Comparison of ENCODE assay signal across 14 cellular contexts in genomic region chr4:25743971-25744370, GRCh38.
DNase-seq lines count a peak whose midpoint lies in the region; ATAC-seq and TF ChIP-seq lines count a peak whose summit lies in the region.
"Had no signal": no experiment of that assay in that cellular context is flagged by ENCODE, and none has a peak within 500 bp of the region (broad histone marks: within the 10 kb centered on the region; RNA-seq: fewer than 3 reads in every experiment).

No MANE protein-coding gene starts in this region.

- peak overlapping the region in 2 of 3 donors; percentile 18 to 84 for H3K27ac Mint-ChIP-seq in IgD-negative memory B cell
- H3K27ac Mint-ChIP-seq in memory B cell = peak overlapping the region; percentile 20
- peak overlapping the region; percentile 59 for H3K27ac Mint-ChIP-seq in stimulated activated naive B cell treated with anti-CD40 and anti-IgM and Interleukin-4, amounts not matched to agents 10 μg/mL and 1 μg/mL and 100 μg/mL, for 72 hours
- H3K27ac Mint-ChIP-seq in activated CD4-positive, alpha-beta memory T cell treated with anti-CD3 and anti-CD28 coated beads, Interleukin-2, amount 10 ng/mL, durations not matched to agents 7 days and 5 days = no peak overlapping the region
- H3K27ac Mint-ChIP-seq: CD14-positive monocyte; CD8-positive, alpha-beta T cell had no signal

- TF ChIP-seq CTCF in esophagus squamous epithelium (IDR thresholded peaks at IDR 0.05) = no peak

- POLR2A ChIA-PET in activated CD4-positive, alpha-beta memory T cell treated with anti-CD3 and anti-CD28 coated beads, Interleukin-2, amount 10 ng/mL, durations not matched to agents 7 days and 5 days (lab: Charles Lee) = no interaction called here

- DNase-seq in EH (ENCODE audit: low read depth) (peak; percentile 7), memory B cell (ENCODE audit: low spot score in 2 of 2) (no peak), esophagus squamous epithelium (lab: John Stamatoyannopoulos, UW) (no peak)
- DNase-seq in stimulated activated naive B cell treated with anti-CD40 and anti-IgM and Interleukin-4, amounts not matched to agents 10 μg/mL and 1 μg/mL and 100 μg/mL, for 72 hours = no peak
- DNase-seq in activated CD4-positive, alpha-beta memory T cell treated with anti-CD3 and anti-CD28 coated beads, Interleukin-2, amount 10 ng/mL, durations not matched to agents 7 days and 5 days = no peak
- DNase-seq: CD8-positive, alpha-beta T cell; COR-L47; DMS53; IMR-90 had no signal

- H3K4me1 ChIP-seq in esophagus squamous epithelium = no peaks in the 10 kb centered on the region
- H3K4me1 ChIP-seq: A549 had no signal

- peaks cover 0 to 2% (median 0%) of the 10 kb centered on the region in 3 donors for H3K9me3 Mint-ChIP-seq in IgD-negative memory B cell
- no peaks in the 10 kb centered on the region for H3K9me3 Mint-ChIP-seq in memory B cell
- H3K9me3 Mint-ChIP-seq in stimulated activated naive B cell treated with anti-CD40 and anti-IgM and Interleukin-4, amounts not matched to agents 10 μg/mL and 1 μg/mL and 100 μg/mL, for 72 hours = no peaks in the 10 kb centered on the region
- H3K9me3 Mint-ChIP-seq in activated CD4-positive, alpha-beta memory T cell treated with anti-CD3 and anti-CD28 coated beads, Interleukin-2, amount 10 ng/mL, durations not matched to agents 7 days and 5 days = no peaks in the 10 kb centered on the region
- H3K9me3 Mint-ChIP-seq: CD8-positive, alpha-beta T cell had no signal

- H3K4me1 Mint-ChIP-seq in IgD-negative memory B cell (no peaks in the 10 kb centered on the region), memory B cell (no peaks in the 10 kb centered on the region)
- H3K4me1 Mint-ChIP-seq in stimulated activated naive B cell treated with anti-CD40 and anti-IgM and Interleukin-4, amounts not matched to agents 10 μg/mL and 1 μg/mL and 100 μg/mL, for 72 hours = peaks cover 4 to 8% of the 10 kb centered on the region in 2 donors
- no peaks in the 10 kb centered on the region for H3K4me1 Mint-ChIP-seq in activated CD4-positive, alpha-beta memory T cell treated with anti-CD3 and anti-CD28 coated beads, Interleukin-2, amount 10 ng/mL, durations not matched to agents 7 days and 5 days
- H3K4me1 Mint-ChIP-seq: CD14-positive monocyte had no signal

- H3K4me3 Mint-ChIP-seq in IgD-negative memory B cell (no peak overlapping the region), memory B cell (no peak overlapping the region)
- no peak overlapping the region for H3K4me3 Mint-ChIP-seq in stimulated activated naive B cell treated with anti-CD40 and anti-IgM and Interleukin-4, amounts not matched to agents 10 μg/mL and 1 μg/mL and 100 μg/mL, for 72 hours
- no peak overlapping the region for H3K4me3 Mint-ChIP-seq in activated CD4-positive, alpha-beta memory T cell treated with anti-CD3 and anti-CD28 coated beads, Interleukin-2, amount 10 ng/mL, durations not matched to agents 7 days and 5 days
- H3K4me3 Mint-ChIP-seq: CD14-positive monocyte; CD8-positive, alpha-beta T cell had no signal

- WGBS in esophagus squamous epithelium, 2 donors = 63 to 93% methylated on average over 2 to 3 of the region's 3 CpGs

- TF ChIP-seq POLR2A in esophagus squamous epithelium (IDR thresholded peaks at IDR 0.05) = no peak

- no peak overlapping the region for H3K27ac ChIP-seq in esophagus squamous epithelium
- H3K27ac ChIP-seq: A549 had no signal

- no peak for ATAC-seq in memory B cell (ENCODE audit: low read depth)
- no peak for ATAC-seq in stimulated activated naive B cell treated with anti-CD40 and anti-IgM and Interleukin-4, amounts not matched to agents 10 μg/mL and 1 μg/mL and 100 μg/mL, for 72 hours (replicated peaks)
- ATAC-seq: A549; CD8-positive, alpha-beta T cell; GM12878; HCT116 had no signal

- H3K9me3 ChIP-seq in esophagus squamous epithelium = no peaks in the 10 kb centered on the region
- H3K9me3 ChIP-seq: A549 had no signal

- CTCF ChIA-PET in activated CD4-positive, alpha-beta memory T cell treated with anti-CD3 and anti-CD28 coated beads, Interleukin-2, amount 10 ng/mL, durations not matched to agents 7 days and 5 days (lab: Charles Lee) = no interaction called here

- H3K27me3 Mint-ChIP-seq in IgD-negative memory B cell (no peaks in the 10 kb centered on the region), memory B cell (no peaks in the 10 kb centered on the region)
- H3K27me3 Mint-ChIP-seq in stimulated activated naive B cell treated with anti-CD40 and anti-IgM and Interleukin-4, amounts not matched to agents 10 μg/mL and 1 μg/mL and 100 μg/mL, for 72 hours = no peaks in the 10 kb centered on the region
- no peaks in the 10 kb centered on the region for H3K27me3 Mint-ChIP-seq in activated CD4-positive, alpha-beta memory T cell treated with anti-CD3 and anti-CD28 coated beads, Interleukin-2, amount 10 ng/mL, durations not matched to agents 7 days and 5 days

- H3K27me3 ChIP-seq in esophagus squamous epithelium = no peaks in the 10 kb centered on the region

- H3K36me3 Mint-ChIP-seq in IgD-negative memory B cell (peaks cover 10% of the 10 kb centered on the region), memory B cell (peaks cover 24% of the 10 kb centered on the region)
- H3K36me3 Mint-ChIP-seq in stimulated activated naive B cell treated with anti-CD40 and anti-IgM and Interleukin-4, amounts not matched to agents 10 μg/mL and 1 μg/mL and 100 μg/mL, for 72 hours = peaks cover 24 to 45% of the 10 kb centered on the region in 2 donors
- H3K36me3 Mint-ChIP-seq in activated CD4-positive, alpha-beta memory T cell treated with anti-CD3 and anti-CD28 coated beads, Interleukin-2, amount 10 ng/mL, durations not matched to agents 7 days and 5 days (ENCODE audit: low read depth) = peaks cover 25% of the 10 kb centered on the region
- H3K36me3 Mint-ChIP-seq: CD14-positive monocyte had no signal

- intact Hi-C loops in esophagus squamous epithelium (cut with DNase I) = no loop called here

- no peak overlapping the region for H3K4me3 ChIP-seq in esophagus squamous epithelium
- H3K4me3 ChIP-seq: A549, GM12878 had no signal

- H3K36me3 ChIP-seq in esophagus squamous epithelium = no peaks in the 10 kb centered on the region
